9 cellular contexts compared by ENCODE assay signal in the genomic region with DNA sequence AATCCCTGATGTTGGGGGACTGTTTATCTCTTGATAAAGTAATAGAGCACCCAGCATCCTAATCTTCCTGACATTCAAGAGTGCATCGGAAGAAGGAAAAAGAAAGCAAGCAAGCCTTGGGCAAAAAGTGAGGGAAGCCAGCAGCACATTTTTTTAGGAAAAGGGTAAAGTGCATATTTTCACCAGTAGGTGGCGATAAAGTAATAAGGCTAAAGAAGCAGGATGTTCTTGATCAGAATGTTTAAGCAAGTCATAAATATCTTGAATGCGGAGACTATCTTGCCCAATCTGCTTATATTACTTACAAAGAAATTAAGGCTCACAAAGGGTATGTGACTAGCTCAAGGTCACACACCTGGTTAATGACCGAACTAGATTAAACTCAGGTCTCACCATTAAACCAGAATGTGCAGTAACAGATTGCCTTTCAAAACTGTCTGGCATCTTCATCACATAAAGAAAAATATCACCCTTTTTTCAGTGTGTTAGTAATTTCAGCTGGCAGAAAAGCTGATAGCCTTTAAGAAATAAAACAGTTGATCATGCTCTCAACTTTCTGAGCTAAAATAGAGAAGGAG.
A peak's percentile ranks its signal among the peaks of the same experiment; 100 is the strongest.
DNase-seq lines count a peak whose midpoint lies in the region; ATAC-seq and TF ChIP-seq lines count a peak whose summit lies in the region.
"Had no signal": no experiment of that assay in that cellular context is flagged by ENCODE, and none has a peak within 500 bp of the region (broad histone marks: within the 10 kb centered on the region; RNA-seq: fewer than 3 reads in every experiment).

No MANE protein-coding gene starts in this region.

- ATAC-seq in heart right ventricle: peak in 2 of 8 donors; percentile 17 to 53
- no peak for ATAC-seq in HG03045 (IDR thresholded peaks at IDR 0.05; ENCODE audit: unreplicated experiment)

- H3K36me3 ChIP-seq in H7 (replicated peaks; ENCODE audit: control insufficient read depth, insufficient read depth, low read length): no peaks in the 10 kb centered on the region
- no peaks in the 10 kb centered on the region for H3K36me3 ChIP-seq in WERI-Rb-1
- no peaks in the 10 kb centered on the region for H3K36me3 ChIP-seq in heart right ventricle
- H3K36me3 ChIP-seq in sigmoid colon: no peaks in the 10 kb centered on the region
- H3K36me3 ChIP-seq: BLaER1 treated with 17β-estradiol and CSF1 and Interleukin-3, amounts not matched to agents 10 nM and 100 nM had no signal

- no peak overlapping the region for H3K4me3 ChIP-seq in H7 (ENCODE audit: insufficient read depth, low read depth, low read length)
- H3K4me3 ChIP-seq in WERI-Rb-1 (ENCODE audit: low read depth, low read length): no peak overlapping the region
- peak overlapping the region in 2 of 10 donors; percentile 13 to 14 for H3K4me3 ChIP-seq in heart right ventricle
- no peak overlapping the region for H3K4me3 ChIP-seq in sigmoid colon
- H3K4me3 ChIP-seq: BLaER1 treated with 17β-estradiol and CSF1 and Interleukin-3, amounts not matched to agents 10 nM and 100 nM had no signal

- DNase-seq in NCI-H1436 (lab: John Stamatoyannopoulos, UW) (peak; percentile 48), NCI-H1436 treated with DMSO at 0.1 percent for 48 hours (lab: John Stamatoyannopoulos, UW) (no peak), H7 (peak; percentile 65), NCI-H2029 treated with DMSO at 0.1 percent for 48 hours (lab: John Stamatoyannopoulos, UW) (peak; percentile 20), WERI-Rb-1 (no peak), heart right ventricle (no peak), sigmoid colon (no peak)

- H3K9me3 ChIP-seq in WERI-Rb-1 (ENCODE audit: severe bottlenecking): no peaks in the 10 kb centered on the region
- H3K9me3 ChIP-seq in heart right ventricle: no peaks in the 10 kb centered on the region
- no peaks in the 10 kb centered on the region for H3K9me3 ChIP-seq in sigmoid colon
- H3K9me3 ChIP-seq: BLaER1 treated with 17β-estradiol and CSF1 and Interleukin-3, amounts not matched to agents 10 nM and 100 nM had no signal

- H3K27me3 ChIP-seq in H7 (ENCODE audit: control insufficient read depth, insufficient read depth, low read length): no peaks in the 10 kb centered on the region
- H3K27me3 ChIP-seq in WERI-Rb-1 (ENCODE audit: insufficient read depth, low read depth, severe bottlenecking): no peaks in the 10 kb centered on the region
- no peaks in the 10 kb centered on the region for H3K27me3 ChIP-seq in heart right ventricle
- H3K27me3 ChIP-seq in sigmoid colon: no peaks in the 10 kb centered on the region
- H3K27me3 ChIP-seq: BLaER1 treated with 17β-estradiol and CSF1 and Interleukin-3, amounts not matched to agents 10 nM and 100 nM had no signal

- WGBS in heart right ventricle, 2 donors: 2 to 11% methylated on average over 4 of the region's 4 CpGs
- 1 to 13% methylated on average over 4 of the region's 4 CpGs for WGBS in sigmoid colon, 2 donors

- no peak for TF ChIP-seq EP300 in sigmoid colon (IDR thresholded peaks at IDR 0.05)

- peak; percentile 67 for TF ChIP-seq CTCF in WERI-Rb-1 (IDR thresholded peaks at IDR 0.05; ENCODE audit: low read depth, low read length)
- peak; percentile 70 to 85 (median 79) for TF ChIP-seq CTCF in heart right ventricle (IDR thresholded peaks at IDR 0.05)
- TF ChIP-seq CTCF in sigmoid colon (IDR thresholded peaks at IDR 0.05): peak; percentile 14 to 86 (median 70)

- H3K4me1 ChIP-seq in heart right ventricle: peaks cover 0 to 34% (median 7%) of the 10 kb centered on the region in 9 donors
- H3K4me1 ChIP-seq in sigmoid colon: no peaks in the 10 kb centered on the region

- TF ChIP-seq POLR2A in sigmoid colon (IDR thresholded peaks at IDR 0.05): no peak

- no peak overlapping the region for H3K27ac ChIP-seq in WERI-Rb-1
- no peak overlapping the region for H3K27ac ChIP-seq in heart right ventricle
- no peak overlapping the region for H3K27ac ChIP-seq in sigmoid colon
- H3K27ac ChIP-seq: BLaER1 treated with 17β-estradiol and CSF1 and Interleukin-3, amounts not matched to agents 10 nM and 100 nM had no signal

- intact Hi-C loops in heart right ventricle (cut with DNase I): loop anchor here in 5 of 10 donors (5.0 to 10.0 kb wide), 6 partner anchors 86 to 428 kb away; a partner anchor contains a TSS
- intact Hi-C loops in sigmoid colon (cut with DNase I): loop anchor here (5.0 to 10.0 kb wide), 2 partner anchors 224 to 428 kb away; no protein-coding TSS in a partner anchor

Comparison
In these comparisons a context has a peak if more than half of its experiments do, and no peak if none do; other contexts are left out.
1. DNase-seq: peak in NCI-H1436 (single experiment), H7 (single experiment) and NCI-H2029 treated with DMSO at 0.1 percent for 48 hours (single experiment); none in NCI-H1436 treated with DMSO at 0.1 percent for 48 hours (single experiment), WERI-Rb-1 (single experiment), heart right ventricle (0 of 2) and sigmoid colon (single experiment).
2. Peak in every context shown above with its lines, with median percentiles within 50 percentile points of each other: CTCF ChIP-seq.